11 cellular contexts compared by ENCODE assay signal in the genomic region with DNA sequence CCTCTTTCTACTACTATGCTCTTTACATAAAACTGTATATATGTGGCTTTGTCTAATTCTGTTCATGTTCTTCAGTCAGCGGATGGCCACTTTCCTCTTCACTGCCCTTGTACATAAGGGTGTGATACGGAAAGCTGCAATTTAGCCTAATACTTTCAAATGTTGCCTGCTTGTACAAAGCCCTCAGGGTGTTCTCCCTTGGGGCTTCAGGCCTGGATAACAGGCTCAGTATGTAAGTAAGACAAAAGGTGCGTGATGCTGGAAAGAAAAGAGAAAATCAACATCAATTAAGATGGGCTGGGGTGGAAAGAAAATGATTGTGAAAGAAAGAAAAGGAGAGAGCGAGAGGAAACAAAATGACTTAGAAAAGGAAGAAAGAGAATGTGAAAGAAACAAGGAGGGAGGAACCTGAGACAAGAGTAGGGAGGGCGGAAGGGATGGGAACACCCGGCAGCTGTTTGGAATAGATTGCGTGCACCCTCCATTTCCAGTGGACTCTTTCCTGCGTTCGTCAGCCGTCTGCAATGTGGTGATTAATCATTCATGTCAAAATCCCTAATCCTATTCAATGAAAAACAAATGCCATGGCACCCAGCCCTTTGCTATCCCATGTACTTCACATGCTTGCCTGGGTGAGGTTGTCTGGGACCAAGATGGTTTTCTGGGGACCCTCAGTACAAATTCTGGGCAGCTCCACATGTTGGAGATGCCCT.
DNase-seq lines count a peak whose midpoint lies in the region; ATAC-seq and TF ChIP-seq lines count a peak whose summit lies in the region.
"Had no signal": no experiment of that assay in that cellular context is flagged by ENCODE, and none has a peak within 500 bp of the region (broad histone marks: within the 10 kb centered on the region; RNA-seq: fewer than 3 reads in every experiment).

No MANE protein-coding gene starts in this region.

- ATAC-seq in aorta (ENCODE audit: low FRiP score) (peak; percentile 68), HG02981 (IDR thresholded peaks at IDR 0.05; ENCODE audit: unreplicated experiment) (no peak)
- ATAC-seq: left lobe of liver had no signal

- peak overlapping the region; percentile 1 to 24 (median 7) for H3K4me3 ChIP-seq in breast epithelium
- H3K4me3 ChIP-seq in lower leg skin (ENCODE audit: low read depth, poor library complexity, severe bottlenecking): no peak overlapping the region
- H3K4me3 ChIP-seq in aorta (ENCODE audit: low read length in 2 of 2): peak overlapping the region in 1 of 2 donors; percentile 3
- H3K4me3 ChIP-seq in SK-N-SH (ENCODE audit: low read depth in 2 of 2, low read length in 1 of 2): no peak overlapping the region

- no peaks in the 10 kb centered on the region for H3K79me2 ChIP-seq in SK-N-SH (ENCODE audit: insufficient read depth)

- H3K9ac ChIP-seq in SK-N-SH: no peak overlapping the region

- no peaks in the 10 kb centered on the region for H3F3A ChIP-seq in SK-N-SH (replicated peaks; ENCODE audit: insufficient read depth)

- WGBS in lower leg skin, 2 donors: 36 to 46% methylated on average over 10 of the region's 10 CpGs
- 35 to 37% methylated on average over 10 of the region's 10 CpGs for WGBS in aorta, 2 donors
- WGBS in SK-N-SH (ENCODE audit: low lambda C conversion rate): 32% methylated on average over 10 of the region's 10 CpGs

- H3K27ac ChIP-seq in breast epithelium: peak overlapping the region; percentile 48 to 74
- H3K27ac ChIP-seq in aorta (ENCODE audit: low read depth in 1 of 2, low read length in 2 of 2): no peak overlapping the region
- H3K27ac ChIP-seq in SK-N-SH (ENCODE audit: low read depth in 2 of 2, low read length in 1 of 2): no peak overlapping the region

- H3K27me3 ChIP-seq in breast epithelium (no peaks in the 10 kb centered on the region), aorta (ENCODE audit: control insufficient read depth in 1 of 2, insufficient read depth in 2 of 2, low read length in 1 of 2) (peaks cover 0 to 2% of the 10 kb centered on the region in 2 donors), SK-N-SH (ENCODE audit: insufficient read depth) (no peaks in the 10 kb centered on the region)

- H3K36me3 ChIP-seq in breast epithelium: no peaks in the 10 kb centered on the region
- H3K36me3 ChIP-seq in aorta (ENCODE audit: control insufficient read depth in 1 of 2, insufficient read depth in 2 of 2, low read length in 1 of 2): no peaks in the 10 kb centered on the region
- H3K36me3 ChIP-seq in SK-N-SH (replicated peaks in 1 of 2; ENCODE audit: control insufficient read depth in 1 of 2, insufficient read depth in 2 of 2, low read length in 1 of 2): no peaks in the 10 kb centered on the region

- TF ChIP-seq CTCF in breast epithelium (IDR thresholded peaks at IDR 0.05) (no peak), lower leg skin (IDR thresholded peaks at IDR 0.05) (no peak), SK-N-SH (IDR thresholded peaks at IDR 0.05) (no peak)

- TF ChIP-seq POLR2A in breast epithelium (IDR thresholded peaks at IDR 0.05) (no peak), lower leg skin (IDR thresholded peaks at IDR 0.05) (no peak)

- intact Hi-C loops in breast epithelium (cut with DNase I; ENCODE audit: low total_unique reads): no loop called here
- intact Hi-C loops in lower leg skin (cut with DNase I; ENCODE audit: low total_unique reads): no loop called here
- intact Hi-C loops in aorta (cut with DNase I): no loop called here

- no peak for TF ChIP-seq EP300 in SK-N-SH (IDR thresholded peaks at IDR 0.05; ENCODE audit: borderline replicate concordance in 1 of 2, low read depth in 1 of 2, low read length in 1 of 2)

- H2AFZ ChIP-seq in SK-N-SH (ENCODE audit: low read depth): no peak overlapping the region

- CTCF ChIA-PET in SK-N-SH (lab: Yijun Ruan, JAX): interaction anchor here (1.0 kb wide), 1 partner anchor 14 kb away, joined by 3 read pairs; no protein-coding TSS in a partner anchor

- H3K4me2 ChIP-seq in SK-N-SH: no peak overlapping the region

- TF ChIP-seq RAD21 in SK-N-SH (IDR thresholded peaks at IDR 0.05; ENCODE audit: low read length): no peak

- H4K20me1 ChIP-seq in SK-N-SH (ENCODE audit: insufficient read depth): no peaks in the 10 kb centered on the region

- H3K9me3 ChIP-seq in breast epithelium (no peaks in the 10 kb centered on the region), aorta (ENCODE audit: control insufficient read depth, low read length) (no peaks in the 10 kb centered on the region), SK-N-SH (no peaks in the 10 kb centered on the region)

- POLR2A ChIA-PET in SK-N-SH (lab: Yijun Ruan, JAX): no interaction called here

- no peaks in the 10 kb centered on the region for H3K9me2 ChIP-seq in SK-N-SH

- peak; percentile 28 for DNase-seq in NCI-H748 (lab: John Stamatoyannopoulos, UW; ENCODE audit: unreplicated experiment)
- DNase-seq in NCI-H748 treated with DMSO at 0.1 percent for 48 hours (lab: John Stamatoyannopoulos, UW): no peak
- no peak for DNase-seq in breast epithelium (ENCODE audit: low spot score in 2 of 2)
- DNase-seq in lower leg skin (ENCODE audit: low spot score in 2 of 2): peak; percentile 64 to 90
- peak in 1 of 2 donors; percentile 53 for DNase-seq in aorta
- DNase-seq in HT-29 (ENCODE audit: low spot score): no peak
- no peak for DNase-seq in SK-N-SH
- DNase-seq: amygdala, NCI-H1105 had no signal

- H3K4me1 ChIP-seq in breast epithelium (no peaks in the 10 kb centered on the region), aorta (ENCODE audit: control insufficient read depth in 1 of 2, insufficient read depth in 2 of 2, low read length in 2 of 2) (no peaks in the 10 kb centered on the region), SK-N-SH (ENCODE audit: control insufficient read depth in 1 of 2, insufficient read depth in 2 of 2, low read depth in 1 of 2, low read length in 1 of 2) (no peaks in the 10 kb centered on the region; a peak in 1 of 4 replicates)

TF ChIP-seq in SK-N-SH, 30 proteins besides CTCF, POLR2A, EP300 and RAD21 (continues in another document):
- no peak for TF ChIP-seq EZH2phosphoT487 (IDR thresholded peaks at IDR 0.05; ENCODE audit: borderline replicate concordance, low read depth)
- no peak for TF ChIP-seq TEAD4 (IDR thresholded peaks at IDR 0.05; ENCODE audit: borderline replicate concordance, insufficient read depth)
- no peak for TF ChIP-seq RXRA (IDR thresholded peaks at IDR 0.05; ENCODE audit: borderline replicate concordance, low read depth)
- TF ChIP-seq NRF1 (IDR thresholded peaks at IDR 0.05; ENCODE audit: low read depth, low read length): no peak
- TF ChIP-seq FOXM1 (IDR thresholded peaks at IDR 0.05; ENCODE audit: low read depth): no peak
- TF ChIP-seq, protein P1, sequence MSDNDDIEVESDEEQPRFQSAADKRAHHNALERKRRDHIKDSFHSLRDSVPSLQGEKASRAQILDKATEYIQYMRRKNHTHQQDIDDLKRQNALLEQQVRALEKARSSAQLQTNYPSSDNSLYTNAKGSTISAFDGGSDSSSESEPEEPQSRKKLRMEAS (IDR thresholded peaks at IDR 0.05; ENCODE audit: low read depth): no peak
- TF ChIP-seq RCOR1 (IDR thresholded peaks at IDR 0.05; ENCODE audit: low read length): no peak
- TF ChIP-seq, protein P2, sequence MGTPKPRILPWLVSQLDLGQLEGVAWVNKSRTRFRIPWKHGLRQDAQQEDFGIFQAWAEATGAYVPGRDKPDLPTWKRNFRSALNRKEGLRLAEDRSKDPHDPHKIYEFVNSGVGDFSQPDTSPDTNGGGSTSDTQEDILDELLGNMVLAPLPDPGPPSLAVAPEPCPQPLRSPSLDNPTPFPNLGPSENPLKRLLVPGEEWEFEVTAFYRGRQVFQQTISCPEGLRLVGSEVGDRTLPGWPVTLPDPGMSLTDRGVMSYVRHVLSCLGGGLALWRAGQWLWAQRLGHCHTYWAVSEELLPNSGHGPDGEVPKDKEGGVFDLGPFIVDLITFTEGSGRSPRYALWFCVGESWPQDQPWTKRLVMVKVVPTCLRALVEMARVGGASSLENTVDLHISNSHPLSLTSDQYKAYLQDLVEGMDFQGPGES (IDR thresholded peaks at IDR 0.05; ENCODE audit: low read depth, low read length): no peak
- no peak for TF ChIP-seq GABPA (IDR thresholded peaks at IDR 0.05; ENCODE audit: low read depth)
- no peak for TF ChIP-seq FOSL2 (IDR thresholded peaks at IDR 0.05; ENCODE audit: borderline replicate concordance, low read depth)
- TF ChIP-seq, protein P3, sequence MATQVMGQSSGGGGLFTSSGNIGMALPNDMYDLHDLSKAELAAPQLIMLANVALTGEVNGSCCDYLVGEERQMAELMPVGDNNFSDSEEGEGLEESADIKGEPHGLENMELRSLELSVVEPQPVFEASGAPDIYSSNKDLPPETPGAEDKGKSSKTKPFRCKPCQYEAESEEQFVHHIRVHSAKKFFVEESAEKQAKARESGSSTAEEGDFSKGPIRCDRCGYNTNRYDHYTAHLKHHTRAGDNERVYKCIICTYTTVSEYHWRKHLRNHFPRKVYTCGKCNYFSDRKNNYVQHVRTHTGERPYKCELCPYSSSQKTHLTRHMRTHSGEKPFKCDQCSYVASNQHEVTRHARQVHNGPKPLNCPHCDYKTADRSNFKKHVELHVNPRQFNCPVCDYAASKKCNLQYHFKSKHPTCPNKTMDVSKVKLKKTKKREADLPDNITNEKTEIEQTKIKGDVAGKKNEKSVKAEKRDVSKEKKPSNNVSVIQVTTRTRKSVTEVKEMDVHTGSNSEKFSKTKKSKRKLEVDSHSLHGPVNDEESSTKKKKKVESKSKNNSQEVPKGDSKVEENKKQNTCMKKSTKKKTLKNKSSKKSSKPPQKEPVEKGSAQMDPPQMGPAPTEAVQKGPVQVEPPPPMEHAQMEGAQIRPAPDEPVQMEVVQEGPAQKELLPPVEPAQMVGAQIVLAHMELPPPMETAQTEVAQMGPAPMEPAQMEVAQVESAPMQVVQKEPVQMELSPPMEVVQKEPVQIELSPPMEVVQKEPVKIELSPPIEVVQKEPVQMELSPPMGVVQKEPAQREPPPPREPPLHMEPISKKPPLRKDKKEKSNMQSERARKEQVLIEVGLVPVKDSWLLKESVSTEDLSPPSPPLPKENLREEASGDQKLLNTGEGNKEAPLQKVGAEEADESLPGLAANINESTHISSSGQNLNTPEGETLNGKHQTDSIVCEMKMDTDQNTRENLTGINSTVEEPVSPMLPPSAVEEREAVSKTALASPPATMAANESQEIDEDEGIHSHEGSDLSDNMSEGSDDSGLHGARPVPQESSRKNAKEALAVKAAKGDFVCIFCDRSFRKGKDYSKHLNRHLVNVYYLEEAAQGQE (IDR thresholded peaks at IDR 0.05; ENCODE audit: low read depth, low read length): no peak
- no peak for TF ChIP-seq MEF2A (IDR thresholded peaks at IDR 0.05; ENCODE audit: borderline replicate concordance, low read depth)
- no peak for TF ChIP-seq FOXJ3 (CRISPR knock-in tag; IDR thresholded peaks at IDR 0.05)
- no peak for TF ChIP-seq TCF12 (IDR thresholded peaks at IDR 0.05)
- no peak for TF ChIP-seq YY1 (IDR thresholded peaks at IDR 0.05; ENCODE audit: low read depth)
- TF ChIP-seq SMC3 (IDR thresholded peaks at IDR 0.05; ENCODE audit: low read depth, low read length): no peak
- TF ChIP-seq RFX5 (IDR thresholded peaks at IDR 0.05; ENCODE audit: low read length): no peak
- no peak for TF ChIP-seq NFIC (IDR thresholded peaks at IDR 0.05; ENCODE audit: borderline replicate concordance)

Comparison
In these comparisons a context has a peak if more than half of its experiments do, and no peak if none do; other contexts are left out.
1. DNase-seq: peak in NCI-H748 (single experiment) and lower leg skin (2 of 2); none in NCI-H748 treated with DMSO at 0.1 percent for 48 hours (single experiment), breast epithelium (0 of 2), HT-29 (single experiment) and SK-N-SH (single experiment).
2. H3K27ac ChIP-seq: peak in breast epithelium (2 of 2); none in aorta (0 of 2) and SK-N-SH (0 of 2).
3. H3K4me3 ChIP-seq: peak in breast epithelium (3 of 3); none in lower leg skin (single experiment) and SK-N-SH (0 of 2).